ENCODE assay signal across 14 cellular contexts in the genomic region with DNA sequence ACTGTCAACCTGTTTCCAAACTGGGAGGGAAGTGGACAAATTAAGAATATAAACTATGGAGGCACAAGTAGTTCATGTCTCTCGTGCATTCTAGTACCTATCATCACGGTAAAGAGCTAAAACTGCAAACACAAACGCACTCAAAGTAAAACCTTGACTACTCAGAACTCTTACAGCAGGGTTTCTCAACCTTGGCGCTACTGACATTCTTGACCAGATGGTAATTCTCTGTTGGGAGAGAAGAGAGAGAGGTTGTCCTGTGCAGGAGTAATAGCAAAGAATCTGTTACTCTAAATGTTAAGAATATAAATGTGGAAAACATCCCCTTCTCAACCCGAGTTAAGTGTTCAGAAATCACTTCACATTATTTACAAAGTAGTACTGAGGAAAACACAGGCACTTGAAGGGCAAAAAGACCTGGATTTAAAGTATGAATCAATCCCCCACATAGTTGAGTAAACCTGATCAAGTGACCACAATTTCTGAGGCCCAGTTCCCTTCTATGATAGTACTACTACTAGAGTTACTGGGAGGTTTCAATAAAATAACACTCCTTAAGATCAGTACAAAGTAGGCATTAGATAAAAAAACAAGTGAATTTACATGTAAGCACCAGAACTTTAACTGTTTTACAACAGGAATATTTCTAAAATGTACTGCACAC.
"Had no signal": no experiment of that assay in that cellular context is flagged by ENCODE, and none has a peak within 500 bp of the region (broad histone marks: within the 10 kb centered on the region; RNA-seq: fewer than 3 reads in every experiment).

No MANE protein-coding gene starts in this region.

- H3K27me3 Mint-ChIP-seq: activated naive CD4-positive, alpha-beta T cell treated with anti-CD3 and anti-CD28 coated beads, Interleukin-2, amount 10 ng/mL, durations not matched to agents 7 days and 5 days had no signal

- H3K4me3 Mint-ChIP-seq: activated naive CD4-positive, alpha-beta T cell treated with anti-CD3 and anti-CD28 coated beads, Interleukin-2, amount 10 ng/mL, durations not matched to agents 7 days and 5 days; central memory CD8-positive, alpha-beta T cell had no signal

- H3K4me3 ChIP-seq: body of pancreas, gastrocnemius medialis, tibial artery had no signal

- H3K4me1 ChIP-seq: gastrocnemius medialis had no signal

- H3K4me1 Mint-ChIP-seq: activated naive CD4-positive, alpha-beta T cell treated with anti-CD3 and anti-CD28 coated beads, Interleukin-2, amount 10 ng/mL, durations not matched to agents 7 days and 5 days; central memory CD8-positive, alpha-beta T cell had no signal

- ATAC-seq: body of pancreas, gastrocnemius medialis had no signal

- H3K27me3 ChIP-seq: body of pancreas, gastrocnemius medialis, tibial artery had no signal

- H3K9me3 Mint-ChIP-seq: activated naive CD4-positive, alpha-beta T cell treated with anti-CD3 and anti-CD28 coated beads, Interleukin-2, amount 10 ng/mL, durations not matched to agents 7 days and 5 days; activated T-helper 2 cell treated with anti-CD3 and anti-CD28 coated beads, Interferon-gamma antibody, Interleukin-2, Interleukin-4, amounts not matched to agents 10 μg/mL and 5 μg/mL and 100 μg/mL, durations not matched to agents 14 hours and 24 hours and 36 hours had no signal

- H3K9me3 ChIP-seq: body of pancreas, gastrocnemius medialis, tibial artery had no signal

- H3K36me3 Mint-ChIP-seq: activated naive CD4-positive, alpha-beta T cell treated with anti-CD3 and anti-CD28 coated beads, Interleukin-2, amount 10 ng/mL, durations not matched to agents 7 days and 5 days had no signal

- DNase-seq: activated CD4-positive, alpha-beta T cell treated with anti-CD3 and anti-CD28 coated beads for 4 hours; activated naive CD4-positive, alpha-beta T cell treated with anti-CD3 and anti-CD28 coated beads, Interleukin-2, amount 10 ng/mL, durations not matched to agents 7 days and 5 days; amniotic stem cell; body of pancreas; effector memory CD4-positive, alpha-beta T cell; gastrocnemius medialis; kidney; midbrain; small intestine; T-helper 9 cell; tibial artery had no signal

- H3K27ac Mint-ChIP-seq: activated naive CD4-positive, alpha-beta T cell treated with anti-CD3 and anti-CD28 coated beads, Interleukin-2, amount 10 ng/mL, durations not matched to agents 7 days and 5 days; activated T-helper 2 cell treated with anti-CD3 and anti-CD28 coated beads, Interferon-gamma antibody, Interleukin-2, Interleukin-4, amounts not matched to agents 10 μg/mL and 5 μg/mL and 100 μg/mL, durations not matched to agents 14 hours and 24 hours and 36 hours had no signal

- H3K36me3 ChIP-seq: gastrocnemius medialis, tibial artery had no signal

- H3K27ac ChIP-seq: epithelial cell of prostate, gastrocnemius medialis, tibial artery had no signal
